In genomic region chr3:52742418-52743041, GRCh38 we compare ENCODE assay signal across 10 cellular contexts. TPM values are rescaled to one million over a fixed set of nuclear protein-coding genes. Genes with fewer than 3 reads are reported as not detected.
DNase-seq lines count a peak whose midpoint lies in the region; ATAC-seq, FAIRE-seq and TF ChIP-seq lines count a peak whose summit lies in the region.
"Had no signal": no experiment of that assay in that cellular context is flagged by ENCODE, and none has a peak within 500 bp of the region (broad histone marks: within the 10 kb centered on the region; RNA-seq: fewer than 3 reads in every experiment).

No MANE protein-coding gene starts in this region.

- WGBS in body of pancreas, 2 donors = 71 to 90% methylated on average over 3 of the region's 3 CpGs
- WGBS in ovary, 3 donors = 76 to 85% (median 84%) methylated on average over 3 of the region's 3 CpGs

- DNase-seq in Daoy (ENCODE audit: low read depth) (peak; percentile 3), HuH-7.5 (ENCODE audit: low spot score) (peak; percentile 14), body of pancreas (no peak), left colon (no peak), NCI-H774 (lab: John Stamatoyannopoulos, UW) (no peak), GM12892 (ENCODE audit: insufficient read length) (no peak), ovary (no peak)
- DNase-seq in effector CD4-positive, alpha-beta T cell = no peak
- DNase-seq: right cardiac atrium had no signal

- H3K27ac ChIP-seq in body of pancreas (no peak overlapping the region), ovary (no peak overlapping the region)

- no peak for FAIRE-seq in GM12892 (lab: Jason Lieb, UNC)

- H3K4me1 ChIP-seq in body of pancreas (no peaks in the 10 kb centered on the region), ovary (ENCODE audit: insufficient read depth) (no peaks in the 10 kb centered on the region)

- H3K4me3 ChIP-seq in body of pancreas (no peak overlapping the region), ovary (no peak overlapping the region)

- TF ChIP-seq POLR2A in body of pancreas (IDR thresholded peaks at IDR 0.05) (no peak), GM12892 (IDR thresholded peaks at IDR 0.05; ENCODE audit: low read depth, low read length) (no peak), ovary (IDR thresholded peaks at IDR 0.05) (no peak)

- H3K9me3 ChIP-seq in body of pancreas (no peaks in the 10 kb centered on the region), ovary (no peaks in the 10 kb centered on the region)

- H3K36me3 ChIP-seq in body of pancreas (replicated peaks in 1 of 2; ENCODE audit: insufficient read depth in 1 of 2, low read depth in 2 of 2) (peaks cover 5 to 22% of the 10 kb centered on the region in 2 donors), ovary (no peaks in the 10 kb centered on the region)

- TF ChIP-seq CTCF in body of pancreas (IDR thresholded peaks at IDR 0.05) (peak in 6 of 7 experiments; percentile 26 to 63 (median 47)), ovary (IDR thresholded peaks at IDR 0.05) (peak in 1 of 3 donors; percentile 39)

- ATAC-seq in body of pancreas (no peak), left colon (peak; percentile 51)
- ATAC-seq: T-cell had no signal

- intact Hi-C loops in body of pancreas (cut with DNase I) (loop anchor here (10.0 kb wide), 1 partner anchor 332 kb away; no protein-coding TSS in a partner anchor), left colon (cut with DNase I, micrococcal nuclease) (no loop called here), ovary (cut with DNase I) (loop anchor here in 1 of 4 donors (5.0 kb wide), 1 partner anchor 330 kb away; no protein-coding TSS in a partner anchor)

- TF ChIP-seq EP300 in ovary (IDR thresholded peaks at IDR 0.05) = no peak

- no peaks in the 10 kb centered on the region for H3K27me3 ChIP-seq in body of pancreas
- H3K27me3 ChIP-seq in ovary = no peaks in the 10 kb centered on the region

RNA-seq across cellular contexts. Expression of gene NEK4, which starts 28.2 kb away (rescaled TPM):
- 17.1 and 22.9 TPM in 2 replicates for total RNA-seq in Daoy (2014; rRNA removed; shearing (Covaris generic))
- total RNA-seq in body of pancreas (10 to 100 TPM; 10.1 to 73.2 TPM), left colon (10 to 100 TPM; 20.9 to 25.1 TPM), ovary (10 to 100 TPM; 20.1 to 45.9 (median 32.8) TPM)
- polyA plus RNA-seq in GM12892 (2012; ENCODE audit: missing spikeins) = 9.9 TPM
- 10 to 100 TPM in 1 of 2 donors, 1 to 10 TPM in 1; 8.5 to 12.0 TPM for polyA plus RNA-seq in ovary

RNA-seq across cellular contexts. Expression of gene ITIH1, which starts 34.9 kb away (rescaled TPM):
- total RNA-seq in Daoy (2014; rRNA removed; shearing (Covaris generic)) = not detected in 2 replicates
- total RNA-seq in body of pancreas = 1 to 10 TPM in 1 of 2 donors, not detected in 1; 4.4 TPM
- not detected for total RNA-seq in left colon
- polyA plus RNA-seq in GM12892 (2012; ENCODE audit: missing spikeins) = 1.3 TPM
- under 1 TPM in 3 of 7 donors, not detected in 4; 0.42 to 0.79 (median 0.53) TPM for total RNA-seq in ovary
- under 1 TPM in 1 of 2 donors, not detected in 1; 0.45 TPM for polyA plus RNA-seq in ovary
- total RNA-seq: right cardiac atrium had no signal

RNA-seq across cellular contexts. Expression of gene SPCS1, which starts 36.6 kb away (rescaled TPM):
- total RNA-seq in Daoy (2014; rRNA removed; shearing (Covaris generic)) = 120 and 132 TPM in 2 replicates
- 10 to 100 TPM; 33.0 to 59.9 TPM for total RNA-seq in body of pancreas
- total RNA-seq in left colon = 100 to 1,000 TPM in 1 of 2 donors, 10 to 100 TPM in 1; 95.4 to 101 TPM
- 176 TPM for polyA plus RNA-seq in GM12892 (2012; ENCODE audit: missing spikeins)
- 100 to 1,000 TPM in 2 of 7 donors, 10 to 100 TPM in 5; 67.7 to 104 (median 80.3) TPM for total RNA-seq in ovary
- 100 to 1,000 TPM; 138 to 216 TPM for polyA plus RNA-seq in ovary

RNA-seq across cellular contexts. Expression of gene GLT8D1, which starts 36.9 kb away (rescaled TPM):
- total RNA-seq in Daoy (2014; rRNA removed; shearing (Covaris generic)) = 37.7 and 62.4 TPM in 2 replicates
- 10 to 100 TPM; 43.8 to 92.0 TPM for total RNA-seq in body of pancreas
- total RNA-seq in left colon = 10 to 100 TPM; 27.8 to 29.0 TPM
- 48.0 TPM for polyA plus RNA-seq in GM12892 (2012; ENCODE audit: missing spikeins)
- 10 to 100 TPM; 42.3 to 67.8 (median 57.4) TPM for total RNA-seq in ovary
- 10 to 100 TPM; 63.2 to 72.9 TPM for polyA plus RNA-seq in ovary

RNA-seq across cellular contexts. Expression of gene ITIH3, which starts 52.1 kb away (rescaled TPM):
- total RNA-seq in Daoy (2014; rRNA removed; shearing (Covaris generic)) = not detected in 2 replicates
- total RNA-seq in body of pancreas (1 to 10 TPM in 1 of 2 donors, not detected in 1; 1.6 TPM), left colon (under 1 TPM; 0.34 to 0.46 TPM), ovary (1 to 10 TPM in 5 of 7 donors, under 1 TPM in 2; 0.23 to 3.1 (median 1.2) TPM)
- 0.70 TPM for polyA plus RNA-seq in GM12892 (2012; ENCODE audit: missing spikeins)
- 10 to 100 TPM in 1 of 2 donors, 1 to 10 TPM in 1; 3.3 to 14.2 TPM for polyA plus RNA-seq in ovary

Comparison
In these comparisons a context has a peak if more than half of its experiments do, and no peak if none do; other contexts are left out.
1. DNase-seq: peak in Daoy (single experiment) and HuH-7.5 (single experiment); none in body of pancreas (0 of 4), left colon (0 of 2), NCI-H774 (single experiment), GM12892 (single experiment), ovary (0 of 5) and effector CD4-positive, alpha-beta T cell (single experiment).